8 cellular contexts compared by ENCODE assay signal in the genomic region with DNA sequence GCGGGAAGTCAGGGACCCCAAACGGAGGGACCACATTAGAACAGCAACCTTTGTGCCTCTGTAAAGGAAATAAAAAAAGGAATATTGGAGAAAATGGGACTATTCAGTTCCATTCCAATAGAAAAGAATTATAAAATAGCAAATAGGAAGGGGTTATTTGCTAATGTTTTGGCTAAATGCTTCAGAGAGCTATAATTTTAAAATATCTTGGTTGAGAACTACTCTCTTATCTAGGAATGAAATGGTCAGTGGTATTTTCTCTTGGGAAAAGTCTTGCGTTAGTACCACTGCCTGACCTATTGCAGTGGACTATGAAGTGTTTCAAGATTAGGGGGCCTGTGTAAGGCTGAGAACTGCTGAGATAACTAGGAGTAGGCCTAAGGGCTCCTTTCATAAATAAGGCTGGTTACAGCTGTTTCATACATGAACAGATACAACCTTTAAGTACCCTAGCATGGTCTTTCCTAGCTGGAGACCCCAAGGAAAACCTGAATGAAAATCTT. TPM values are rescaled to one million over a fixed set of nuclear protein-coding genes. Genes with fewer than 3 reads are reported as not detected.
A peak's percentile ranks its signal among the peaks of the same experiment; 100 is the strongest.
DNase-seq lines count a peak whose midpoint lies in the region; ATAC-seq and TF ChIP-seq lines count a peak whose summit lies in the region.

No MANE protein-coding gene starts in this region.

- TF ChIP-seq CTCF in OCI-LY3 (IDR thresholded peaks at IDR 0.05; ENCODE audit: low read depth, low read length), result no peak

- H3K4me3 ChIP-seq in OCI-LY3 (ENCODE audit: low read length) (peak overlapping the region; percentile 53; the same call in 1 of the 2 replicates), endocrine pancreas (ENCODE audit: control insufficient read depth, insufficient read depth, low read length) (no peak overlapping the region), mucosa of stomach (ENCODE audit: low read length) (no peak overlapping the region)

- H3K27ac ChIP-seq in OCI-LY3 (ENCODE audit: low read length), result peak overlapping the region; percentile 58

- H3K4me2 ChIP-seq in OCI-LY3 (ENCODE audit: low read length), result peak overlapping the region; percentile 71

- peak overlapping the region; percentile 87; the same call in 1 of the 2 replicates for H2AFZ ChIP-seq in OCI-LY3 (ENCODE audit: low read depth, low read length)

- H3K27me3 ChIP-seq in OCI-LY3 (ENCODE audit: low read depth, low read length) (no peaks in the 10 kb centered on the region), endocrine pancreas (ENCODE audit: control insufficient read depth, insufficient read depth, low read length) (no peaks in the 10 kb centered on the region), mucosa of stomach (ENCODE audit: control insufficient read depth, insufficient read depth, low read length) (no peaks in the 10 kb centered on the region)

- no peaks in the 10 kb centered on the region for H3K79me2 ChIP-seq in OCI-LY3 (ENCODE audit: low read length)

- H3K36me3 ChIP-seq in OCI-LY3 (replicated peaks; ENCODE audit: low read depth, low read length), result no peaks in the 10 kb centered on the region
- H3K36me3 ChIP-seq in endocrine pancreas (ENCODE audit: control insufficient read depth, insufficient read depth, low read length), result no peaks in the 10 kb centered on the region
- H3K36me3 ChIP-seq in mucosa of stomach (ENCODE audit: control insufficient read depth, insufficient read depth, low read length), result no peaks in the 10 kb centered on the region

- DNase-seq in A172 (ENCODE audit: low spot score) (peak; percentile 45), NCI-H2029 (lab: John Stamatoyannopoulos, UW) (no peak), mesenteric fat pad (ENCODE audit: low spot score) (no peak), RPMI8226 (no peak)

- no peak for ATAC-seq in HG03175 (IDR thresholded peaks at IDR 0.05; ENCODE audit: unreplicated experiment)

- H3K9ac ChIP-seq in OCI-LY3 (ENCODE audit: low read length) (peak overlapping the region; percentile 40), endocrine pancreas (ENCODE audit: control insufficient read depth, insufficient read depth, low read length) (peak overlapping the region; percentile 62), mucosa of stomach (ENCODE audit: low read length) (peak overlapping the region; percentile 62)

- no peaks in the 10 kb centered on the region for H3K9me3 ChIP-seq in OCI-LY3 (ENCODE audit: insufficient read depth, low read length)
- no peaks in the 10 kb centered on the region for H3K9me3 ChIP-seq in endocrine pancreas (ENCODE audit: control insufficient read depth, low read length)
- H3K9me3 ChIP-seq in mucosa of stomach (ENCODE audit: control insufficient read depth, low read length), result no peaks in the 10 kb centered on the region

- no peaks in the 10 kb centered on the region for H4K20me1 ChIP-seq in OCI-LY3 (ENCODE audit: insufficient read depth, low read length)

- H3K4me1 ChIP-seq in OCI-LY3 (ENCODE audit: low read length), result peaks cover 54% of the 10 kb centered on the region
- H3K4me1 ChIP-seq in endocrine pancreas (ENCODE audit: control insufficient read depth, insufficient read depth, low read length), result peaks cover 29% of the 10 kb centered on the region
- peaks cover 91% of the 10 kb centered on the region for H3K4me1 ChIP-seq in mucosa of stomach (ENCODE audit: control insufficient read depth, insufficient read depth, low read length)

RNA-seq across cellular contexts. Expression of gene WEE1, which starts 6.9 kb away (rescaled TPM):
- 77.8 and 85.7 TPM in 2 replicates for total RNA-seq in A172 (2014; rRNA removed; shearing (Covaris generic))
- total RNA-seq in mesenteric fat pad, result 17.5 TPM
